15 cellular contexts compared by ENCODE assay signal in the genomic region with DNA sequence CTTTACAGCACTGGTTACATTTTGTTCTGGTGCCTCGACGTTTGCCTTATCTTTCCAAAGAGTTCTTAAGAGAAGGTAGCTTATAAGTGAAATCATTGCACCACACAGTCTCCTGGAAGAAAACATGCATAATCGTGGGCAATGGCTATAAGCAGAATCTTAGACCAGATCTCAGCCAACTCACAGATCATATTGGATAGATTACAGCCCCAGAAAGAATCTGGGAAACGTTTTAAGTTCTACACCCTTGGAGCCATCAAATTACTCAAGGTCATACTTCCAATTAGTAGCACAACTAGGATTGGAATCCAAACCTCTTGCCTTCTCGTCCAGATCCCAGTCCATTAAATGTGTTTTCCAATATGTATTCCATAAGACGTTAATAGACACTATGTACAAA. TPM values are rescaled to one million over a fixed set of nuclear protein-coding genes. Genes with fewer than 3 reads are reported as not detected.
A peak's percentile ranks its signal among the peaks of the same experiment; 100 is the strongest.
DNase-seq lines count a peak whose midpoint lies in the region; ATAC-seq and TF ChIP-seq lines count a peak whose summit lies in the region.
"Had no signal": no experiment of that assay in that cellular context is flagged by ENCODE, and none has a peak within 500 bp of the region (broad histone marks: within the 10 kb centered on the region; RNA-seq: fewer than 3 reads in every experiment).

No MANE protein-coding gene starts in this region.

- peak overlapping the region; percentile 82 to 100 (median 95) for H3K27ac ChIP-seq in esophagus squamous epithelium
- H3K27ac ChIP-seq: KMS-11 had no signal

- POLR2A ChIA-PET in activated CD4-positive, alpha-beta memory T cell treated with anti-CD3 and anti-CD28 coated beads, Interleukin-2, amount 10 ng/mL, durations not matched to agents 7 days and 5 days (lab: Charles Lee) = interaction anchor here (0.7 to 1.5 kb wide), 3 partner anchors 8 to 56 kb away, joined by 3 to 4 read pairs (median 4); a partner anchor contains a TSS

- peak overlapping the region; percentile 97 for H3K27ac Mint-ChIP-seq in activated CD4-positive, alpha-beta T cell treated with anti-CD3 and anti-CD28 coated beads, Interleukin-2, amount 10 ng/mL, durations not matched to agents 24 days and 14 days
- H3K27ac Mint-ChIP-seq in activated CD4-positive, alpha-beta memory T cell treated with anti-CD3 and anti-CD28 coated beads, Interleukin-2, amount 10 ng/mL, durations not matched to agents 7 days and 5 days = peak overlapping the region; percentile 91
- H3K27ac Mint-ChIP-seq in stimulated activated naive B cell treated with anti-CD40 and anti-IgM and Interleukin-4, amounts not matched to agents 10 μg/mL and 1 μg/mL and 100 μg/mL, for 72 hours = peak overlapping the region; percentile 47
- H3K27ac Mint-ChIP-seq: GM23338 had no signal

- no peaks in the 10 kb centered on the region for H3K36me3 ChIP-seq in esophagus squamous epithelium
- H3K36me3 ChIP-seq: left lung had no signal

- H3K4me3 ChIP-seq in esophagus squamous epithelium = no peak overlapping the region
- H3K4me3 ChIP-seq: GM23338, left lung had no signal

- WGBS in esophagus squamous epithelium, 2 donors = 71 to 73% methylated on average over 6 of the region's 6 CpGs

- no peaks in the 10 kb centered on the region for H3K27me3 Mint-ChIP-seq in activated CD4-positive, alpha-beta T cell treated with anti-CD3 and anti-CD28 coated beads, Interleukin-2, amount 10 ng/mL, durations not matched to agents 24 days and 14 days
- no peaks in the 10 kb centered on the region for H3K27me3 Mint-ChIP-seq in activated CD4-positive, alpha-beta memory T cell treated with anti-CD3 and anti-CD28 coated beads, Interleukin-2, amount 10 ng/mL, durations not matched to agents 7 days and 5 days
- H3K27me3 Mint-ChIP-seq in stimulated activated naive B cell treated with anti-CD40 and anti-IgM and Interleukin-4, amounts not matched to agents 10 μg/mL and 1 μg/mL and 100 μg/mL, for 72 hours = no peaks in the 10 kb centered on the region

- no peaks in the 10 kb centered on the region for H3K27me3 ChIP-seq in esophagus squamous epithelium
- H3K27me3 ChIP-seq: left lung had no signal

- TF ChIP-seq CTCF in esophagus squamous epithelium (IDR thresholded peaks at IDR 0.05) = no peak

- peak; percentile 55 for DNase-seq in activated CD4-positive, alpha-beta T cell treated with anti-CD3 and anti-CD28 coated beads, Interleukin-2, amount 10 ng/mL, durations not matched to agents 24 days and 14 days
- DNase-seq in activated CD4-positive, alpha-beta T cell treated with anti-CD3 and anti-CD28 coated beads for 48 hours = no peak
- no peak for DNase-seq in activated CD4-positive, alpha-beta memory T cell treated with anti-CD3 and anti-CD28 coated beads, Interleukin-2, amount 10 ng/mL, durations not matched to agents 7 days and 5 days
- DNase-seq in esophagus squamous epithelium (lab: John Stamatoyannopoulos, UW) (no peak), cerebellar nuclear complex (lab: John Stamatoyannopoulos, UW) (no peak), NAMALWA (ENCODE audit: low spot score) (no peak), Kasumi-1 (lab: John Stamatoyannopoulos, UW) (no peak)
- no peak for DNase-seq in stimulated activated naive B cell treated with anti-CD40 and anti-IgM and Interleukin-4, amounts not matched to agents 10 μg/mL and 1 μg/mL and 100 μg/mL, for 72 hours
- DNase-seq: activated CD4-positive, alpha-beta T cell treated with anti-CD3 and anti-CD28 coated beads, Interleukin-2, amount 50 U/mL, for 48 hours; left lung; NCI-H1930; RPMI8226; T-helper 9 cell had no signal

- peaks cover 8% of the 10 kb centered on the region for H3K9me3 Mint-ChIP-seq in activated CD4-positive, alpha-beta T cell treated with anti-CD3 and anti-CD28 coated beads, Interleukin-2, amount 10 ng/mL, durations not matched to agents 24 days and 14 days
- no peaks in the 10 kb centered on the region for H3K9me3 Mint-ChIP-seq in activated CD4-positive, alpha-beta memory T cell treated with anti-CD3 and anti-CD28 coated beads, Interleukin-2, amount 10 ng/mL, durations not matched to agents 7 days and 5 days
- H3K9me3 Mint-ChIP-seq in stimulated activated naive B cell treated with anti-CD40 and anti-IgM and Interleukin-4, amounts not matched to agents 10 μg/mL and 1 μg/mL and 100 μg/mL, for 72 hours = no peaks in the 10 kb centered on the region
- H3K9me3 Mint-ChIP-seq: GM23338 had no signal

- no peak for TF ChIP-seq POLR2A in esophagus squamous epithelium (IDR thresholded peaks at IDR 0.05)

- no peaks in the 10 kb centered on the region for H3K9me3 ChIP-seq in esophagus squamous epithelium
- H3K9me3 ChIP-seq: left lung had no signal

- intact Hi-C loops in activated CD4-positive, alpha-beta T cell treated with anti-CD3 and anti-CD28 coated beads, Interleukin-2, amount 10 ng/mL, durations not matched to agents 24 days and 14 days (cut with micrococcal nuclease) = loop anchor here (10.0 kb wide), 3 partner anchors 358 to 788 kb away; no protein-coding TSS in a partner anchor
- intact Hi-C loops in esophagus squamous epithelium (cut with DNase I) = no loop called here

- peaks cover 77 to 100% (median 86%) of the 10 kb centered on the region in 3 donors for H3K4me1 ChIP-seq in esophagus squamous epithelium

- no peak overlapping the region for H3K4me3 Mint-ChIP-seq in activated CD4-positive, alpha-beta T cell treated with anti-CD3 and anti-CD28 coated beads, Interleukin-2, amount 10 ng/mL, durations not matched to agents 24 days and 14 days
- H3K4me3 Mint-ChIP-seq in activated CD4-positive, alpha-beta memory T cell treated with anti-CD3 and anti-CD28 coated beads, Interleukin-2, amount 10 ng/mL, durations not matched to agents 7 days and 5 days = no peak overlapping the region
- H3K4me3 Mint-ChIP-seq in stimulated activated naive B cell treated with anti-CD40 and anti-IgM and Interleukin-4, amounts not matched to agents 10 μg/mL and 1 μg/mL and 100 μg/mL, for 72 hours = no peak overlapping the region
- H3K4me3 Mint-ChIP-seq: GM23338 had no signal

- CTCF ChIA-PET in activated CD4-positive, alpha-beta memory T cell treated with anti-CD3 and anti-CD28 coated beads, Interleukin-2, amount 10 ng/mL, durations not matched to agents 7 days and 5 days (lab: Charles Lee) = no interaction called here

- ATAC-seq in stimulated activated naive B cell treated with anti-CD40 and anti-IgM and Interleukin-4, amounts not matched to agents 10 μg/mL and 1 μg/mL and 100 μg/mL, for 72 hours (replicated peaks) = no peak
- ATAC-seq: GM23338 had no signal

- H3K4me1 Mint-ChIP-seq in activated CD4-positive, alpha-beta T cell treated with anti-CD3 and anti-CD28 coated beads, Interleukin-2, amount 10 ng/mL, durations not matched to agents 24 days and 14 days = peaks cover 81% of the 10 kb centered on the region
- H3K4me1 Mint-ChIP-seq in activated CD4-positive, alpha-beta memory T cell treated with anti-CD3 and anti-CD28 coated beads, Interleukin-2, amount 10 ng/mL, durations not matched to agents 7 days and 5 days = peaks cover 92% of the 10 kb centered on the region
- H3K4me1 Mint-ChIP-seq in stimulated activated naive B cell treated with anti-CD40 and anti-IgM and Interleukin-4, amounts not matched to agents 10 μg/mL and 1 μg/mL and 100 μg/mL, for 72 hours = peaks cover 64 to 84% of the 10 kb centered on the region in 2 donors

- H3K36me3 Mint-ChIP-seq in activated CD4-positive, alpha-beta T cell treated with anti-CD3 and anti-CD28 coated beads, Interleukin-2, amount 10 ng/mL, durations not matched to agents 24 days and 14 days (ENCODE audit: low read depth) = peaks cover 10% of the 10 kb centered on the region
- peaks cover 5% of the 10 kb centered on the region for H3K36me3 Mint-ChIP-seq in activated CD4-positive, alpha-beta memory T cell treated with anti-CD3 and anti-CD28 coated beads, Interleukin-2, amount 10 ng/mL, durations not matched to agents 7 days and 5 days (ENCODE audit: low read depth)
- H3K36me3 Mint-ChIP-seq in stimulated activated naive B cell treated with anti-CD40 and anti-IgM and Interleukin-4, amounts not matched to agents 10 μg/mL and 1 μg/mL and 100 μg/mL, for 72 hours = no peaks in the 10 kb centered on the region

RNA-seq across cellular contexts. Expression of a gene that starts 8.8 kb away (rescaled TPM):
- total RNA-seq in activated CD4-positive, alpha-beta T cell treated with anti-CD3 and anti-CD28 coated beads, Interleukin-2, amount 10 ng/mL, durations not matched to agents 24 days and 14 days = 45.2 and 53.6 TPM in 2 replicates
- 100 to 1,000 TPM; 105 to 109 TPM for total RNA-seq in activated CD4-positive, alpha-beta memory T cell treated with anti-CD3 and anti-CD28 coated beads, Interleukin-2, amount 10 ng/mL, durations not matched to agents 7 days and 5 days
- total RNA-seq in esophagus squamous epithelium = 100 to 1,000 TPM in 3 of 4 donors, 10 to 100 TPM in 1; 68.3 to 299 (median 171) TPM

RNA-seq across cellular contexts. Expression of a gene that starts 56.0 kb away (rescaled TPM):
- 26.3 and 31.1 TPM in 2 replicates for total RNA-seq in activated CD4-positive, alpha-beta T cell treated with anti-CD3 and anti-CD28 coated beads, Interleukin-2, amount 10 ng/mL, durations not matched to agents 24 days and 14 days
- 10 to 100 TPM; 24.8 to 30.2 TPM for total RNA-seq in activated CD4-positive, alpha-beta memory T cell treated with anti-CD3 and anti-CD28 coated beads, Interleukin-2, amount 10 ng/mL, durations not matched to agents 7 days and 5 days
- 10 to 100 TPM in 3 of 4 donors, 1 to 10 TPM in 1; 7.8 to 16.8 (median 12.4) TPM for total RNA-seq in esophagus squamous epithelium

RNA-seq across cellular contexts. Expression of a gene that starts 56.4 kb away (rescaled TPM):
- 38.3 and 41.8 TPM in 2 replicates for total RNA-seq in activated CD4-positive, alpha-beta T cell treated with anti-CD3 and anti-CD28 coated beads, Interleukin-2, amount 10 ng/mL, durations not matched to agents 24 days and 14 days
- 10 to 100 TPM; 43.2 to 45.6 TPM for total RNA-seq in activated CD4-positive, alpha-beta memory T cell treated with anti-CD3 and anti-CD28 coated beads, Interleukin-2, amount 10 ng/mL, durations not matched to agents 7 days and 5 days
- 10 to 100 TPM; 24.8 to 59.5 (median 43.0) TPM for total RNA-seq in esophagus squamous epithelium

Comparison
In these comparisons a context has a peak if more than half of its experiments do, and no peak if none do; other contexts are left out.
1. H3K27ac Mint-ChIP-seq: peak in every context shown above with its lines; median percentile 97 in activated CD4-positive, alpha-beta T cell treated with anti-CD3 and anti-CD28 coated beads, Interleukin-2, amount 10 ng/mL, durations not matched to agents 24 days and 14 days; 91 in activated CD4-positive, alpha-beta memory T cell treated with anti-CD3 and anti-CD28 coated beads, Interleukin-2, amount 10 ng/mL, durations not matched to agents 7 days and 5 days; 47 in stimulated activated naive B cell treated with anti-CD40 and anti-IgM and Interleukin-4, amounts not matched to agents 10 μg/mL and 1 μg/mL and 100 μg/mL, for 72 hours.